7 cellular contexts compared by ENCODE assay signal in genomic region chr1:16163882-16164820, GRCh38. TPM values are rescaled to one million over a fixed set of nuclear protein-coding genes. Genes with fewer than 3 reads are reported as not detected.
DNase-seq lines count a peak whose midpoint lies in the region; ATAC-seq, FAIRE-seq and TF ChIP-seq lines count a peak whose summit lies in the region.

No MANE protein-coding gene starts in this region.

- RAD21 ChIA-PET in GM12878 (lab: Charles Lee; ENCODE audit: unreplicated experiment) = interaction anchor here (0.8 to 1.4 kb wide), 2 partner anchors 82 kb away, joined by 3 to 5 read pairs; no protein-coding TSS in a partner anchor

- POLR2A ChIA-PET in GM12878 (lab: Charles Lee) = no interaction called here

- no peak overlapping the region for H3K4me2 ChIP-seq in GM12878 (ENCODE audit: control insufficient read depth, insufficient read depth)

- H3K27me3 ChIP-seq in GM12878 (replicated peaks in 1 of 2; ENCODE audit: control insufficient read depth in 2 of 2, insufficient read depth in 2 of 2, low read length in 1 of 2) (no peaks in the 10 kb centered on the region), sigmoid colon (no peaks in the 10 kb centered on the region)

- H3K27ac ChIP-seq in GM12878 (ENCODE audit: control insufficient read depth, insufficient read depth) (no peak overlapping the region), sigmoid colon (peak overlapping the region in 1 of 4 donors; percentile 45)

- no peak overlapping the region for H2AFZ ChIP-seq in GM12878 (ENCODE audit: control insufficient read depth, low read depth, low read length)

- H3K4me3 ChIP-seq in GM12878 (no peak overlapping the region), mucosa of descending colon (no peak overlapping the region), sigmoid colon (no peak overlapping the region)

- no peaks in the 10 kb centered on the region for H3K9me3 ChIP-seq in GM12878 (replicated peaks; ENCODE audit: control insufficient read depth, insufficient read depth, low read length)
- H3K9me3 ChIP-seq in mucosa of descending colon = no peaks in the 10 kb centered on the region
- no peaks in the 10 kb centered on the region for H3K9me3 ChIP-seq in sigmoid colon

- TF ChIP-seq CTCF in GM12878 (IDR thresholded peaks at IDR 0.05 in 2 of 3, conservative IDR thresholded peaks at IDR 0.05 in 1 of 3; ENCODE audit: control insufficient read depth in 2 of 3, extremely low read depth in 1 of 3, insufficient read depth in 1 of 3, low read depth in 3 of 3, low read length in 3 of 3) (no peak), mucosa of descending colon (IDR thresholded peaks at IDR 0.05) (no peak), sigmoid colon (IDR thresholded peaks at IDR 0.05) (no peak)

- peak; percentile 86 for DNase-seq in GM03348 (ENCODE audit: low spot score)
- peak; percentile 18 for DNase-seq in NCI-H2029 treated with DMSO at 0.1 percent for 48 hours (lab: John Stamatoyannopoulos, UW)
- DNase-seq in GM12878 (ENCODE audit: low read depth, low spot score) = no peak
- peak in 1 of 3 donors; percentile 41 for DNase-seq in mucosa of descending colon
- DNase-seq in ecto neural progenitor cell (ENCODE audit: low spot score) = no peak
- no peak for DNase-seq in sigmoid colon

- H3K9ac ChIP-seq in GM12878 (ENCODE audit: control insufficient read depth, insufficient read depth, low read length) = no peak overlapping the region

- no peak for TF ChIP-seq POLR2A in GM12878 (IDR thresholded peaks at IDR 0.05; ENCODE audit: low read depth, low read length)
- TF ChIP-seq POLR2A in sigmoid colon (IDR thresholded peaks at IDR 0.05) = no peak

- H4K20me1 ChIP-seq in GM12878 (ENCODE audit: control insufficient read depth, insufficient read depth) = no peaks in the 10 kb centered on the region

- BruUV-seq in GM12878 (replicated peaks; lab: Mats Ljungman, UMichigan) = no TSS peak

- in situ Hi-C loops in GM12878 (cut with MboI) = no loop called here

- ATAC-seq in GM12878 (no peak), mucosa of descending colon (peak; percentile 32), HG03039 (IDR thresholded peaks at IDR 0.05; ENCODE audit: unreplicated experiment) (no peak)

- H3K4me1 ChIP-seq in GM12878 (ENCODE audit: control insufficient read depth, insufficient read depth, low read length) (no peaks in the 10 kb centered on the region; the same call in 1 of the 2 replicates), mucosa of descending colon (ENCODE audit: low read depth) (peaks cover 28% of the 10 kb centered on the region), sigmoid colon (peaks cover 0 to 21% (median 19%) of the 10 kb centered on the region in 4 donors)

- no peak for TF ChIP-seq EP300 in GM12878 (IDR thresholded peaks at IDR 0.05; ENCODE audit: borderline replicate concordance in 1 of 2, control insufficient read depth in 1 of 2, low read depth in 2 of 2, low read length in 2 of 2)
- peak in 1 of 4 donors; percentile 32 for TF ChIP-seq EP300 in sigmoid colon (IDR thresholded peaks at IDR 0.05)

- SMC1A ChIA-PET in GM12878 (lab: Charles Lee; ENCODE audit: uncharacterized antibody, unreplicated experiment) = no interaction called here

- no peak for TF ChIP-seq RAD21 in GM12878 (IDR thresholded peaks at IDR 0.05; ENCODE audit: insufficient read depth, low read depth, low read length)

- H3K79me2 ChIP-seq in GM12878 (ENCODE audit: control insufficient read depth, insufficient read depth, low read length) = no peaks in the 10 kb centered on the region

- CTCF ChIA-PET in GM12878 (lab: Yijun Ruan, JAX) = interaction anchor here (1.2 to 1.9 kb wide), 4 partner anchors 23 to 154 kb away, joined by 3 to 7 read pairs (median 4); no protein-coding TSS in a partner anchor

- no peak for FAIRE-seq in GM12878 (lab: Jason Lieb, UNC)

- H3K36me3 ChIP-seq in GM12878 (ENCODE audit: control insufficient read depth in 2 of 2, insufficient read depth in 2 of 2, low read length in 1 of 2) (no peaks in the 10 kb centered on the region), mucosa of descending colon (ENCODE audit: low read depth) (no peaks in the 10 kb centered on the region), sigmoid colon (no peaks in the 10 kb centered on the region)

- WGBS in GM12878 (ENCODE audit: insufficient coverage, insufficient replicate concordance, low lambda C conversion rate, missing lambda C conversion rate) = 33% methylated on average over 16 of the region's 16 CpGs
- WGBS in sigmoid colon, 2 donors = 55 to 67% methylated on average over 16 of the region's 16 CpGs

- intact Hi-C loops in GM12878 (cut with micrococcal nuclease; ENCODE audit: unreplicated experiment) (no loop called here), mucosa of descending colon (cut with DNase I, micrococcal nuclease) (no loop called here), sigmoid colon (cut with DNase I) (no loop called here)

TF ChIP-seq in GM12878, 131 proteins besides CTCF, POLR2A, EP300 and RAD21:
- TF ChIP-seq ATF7 (IDR thresholded peaks at IDR 0.05; ENCODE audit: low read depth) (peak; percentile 15; the same call in 1 of the 2 replicates), POU2F2 (IDR thresholded peaks at IDR 0.05; ENCODE audit: borderline replicate concordance, low read depth, low read length) (no peak)

RNA-seq across cellular contexts. Expression of gene EPHA2, which starts 8.3 kb away (rescaled TPM):
- not detected in 2 replicates for total RNA-seq in GM12878 (2013; cell fraction: nucleolus; rRNA removed)
- 0.16 and 0.28 TPM in 2 replicates for total RNA-seq in GM12878 (2014; rRNA removed)
- 0.05 and 0.09 TPM in 2 replicates for total RNA-seq in GM12878 (2014; rRNA removed; fragmentation: Illumina TruSeq; extraction: Trizol)
- total RNA-seq in GM12878 (2021) = 0.32 and 0.51 TPM in 2 replicates
- 0.10 TPM for polyA plus RNA-seq in GM12878 (2011; ENCODE audit: low read depth)
- polyA plus RNA-seq in GM12878 (2011; rRNA removed) = 0.06 and 0.27 TPM in 2 replicates
- polyA plus RNA-seq in GM12878 (2011; cell fraction: cytosol; rRNA removed) = 0.10 and 0.13 TPM in 2 replicates
- polyA plus RNA-seq in GM12878 (2011; cell fraction: nucleus; rRNA removed) = 0.19 and 0.29 TPM in 2 replicates
- 0.20 and 0.22 TPM in 2 replicates for polyA plus RNA-seq in GM12878 (2012)
- 0.12 and 0.24 TPM in 2 replicates for polyA plus RNA-seq in GM12878 (2014; fragmentation: Illumina TruSeq; extraction: Trizol)
- polyA plus RNA-seq in GM12878 (2014; fragmentation: Nextera tagmentation; extraction: Ambion mirVana) = not detected
- 0.04 and 0.16 TPM in 2 replicates for polyA plus RNA-seq in GM12878 (2014; rRNA removed)
- polyA plus RNA-seq in GM12878 (2016; fragmentation: Nextera tagmentation; extraction: Ambion mirVana) = under 1 TPM; 0.19 to 0.37 TPM
- polyA minus RNA-seq in GM12878 (2011; rRNA and poly(A)+ RNA removed) = 0.29 and 1.4 TPM in 2 replicates
- polyA minus RNA-seq in GM12878 (2011; cell fraction: cytosol; rRNA and poly(A)+ RNA removed) = 2.1 and 3.4 TPM in 2 replicates
- 0.60 and 1.2 TPM in 2 replicates for polyA minus RNA-seq in GM12878 (2011; cell fraction: nucleus; rRNA and poly(A)+ RNA removed)
- total RNA-seq in mucosa of descending colon = 10 to 100 TPM; 36.8 to 43.5 (median 43.5) TPM
- 1 to 10 TPM; 3.3 to 6.4 (median 4.9) TPM for total RNA-seq in sigmoid colon
- polyA plus RNA-seq in sigmoid colon = 10 to 100 TPM in 1 of 3 donors, 1 to 10 TPM in 2; 6.0 to 24.7 (median 9.9) TPM

RNA-seq across cellular contexts. Expression of gene ARHGEF19, which starts 48.3 kb away (rescaled TPM):
- 2.6 and 8.4 TPM in 2 replicates for total RNA-seq in GM12878 (2013; cell fraction: nucleolus; rRNA removed)
- total RNA-seq in GM12878 (2014; rRNA removed) (0.49 and 0.56 TPM in 2 replicates), GM12878 (2014; rRNA removed; fragmentation: Illumina TruSeq; extraction: Trizol) (0.40 and 0.60 TPM in 2 replicates), GM12878 (2021) (2.0 and 2.5 TPM in 2 replicates), mucosa of descending colon (10 to 100 TPM in 1 of 3 donors, 1 to 10 TPM in 2; 5.3 to 13.3 (median 9.0) TPM), sigmoid colon (1 to 10 TPM in 3 of 4 donors, not detected in 1; 2.5 to 4.4 (median 3.6) TPM)
- 1.9 TPM for polyA plus RNA-seq in GM12878 (2011; ENCODE audit: low read depth)
- polyA plus RNA-seq in GM12878 (2011; rRNA removed) (1.2 and 1.6 TPM in 2 replicates), GM12878 (2014; fragmentation: Illumina TruSeq; extraction: Trizol) (0.22 and 0.38 TPM in 2 replicates), GM12878 (2014; fragmentation: Nextera tagmentation; extraction: Ambion mirVana) (under 1 TPM in 1 of 2 experiments, not detected in 1; 0.15 TPM), GM12878 (2014; rRNA removed) (2.2 and 2.9 TPM in 2 replicates), GM12878 (2016; fragmentation: Nextera tagmentation; extraction: Ambion mirVana) (1 to 10 TPM in 1 of 2 experiments, under 1 TPM in 1; 0.67 to 1.2 TPM), sigmoid colon (10 to 100 TPM in 1 of 3 donors, 1 to 10 TPM in 2; 2.5 to 10.8 (median 7.2) TPM)
- polyA plus RNA-seq in GM12878 (2011; cell fraction: cytosol; rRNA removed) = 2.6 and 2.9 TPM in 2 replicates
- polyA plus RNA-seq in GM12878 (2011; cell fraction: nucleus; rRNA removed) = 9.1 and 9.5 TPM in 2 replicates
- polyA plus RNA-seq in GM12878 (2012) = 2.4 and 4.4 TPM in 2 replicates
- 0.51 and 2.5 TPM in 2 replicates for polyA minus RNA-seq in GM12878 (2011; rRNA and poly(A)+ RNA removed)
- polyA minus RNA-seq in GM12878 (2011; cell fraction: cytosol; rRNA and poly(A)+ RNA removed) = 1.7 TPM in 1 of 2 replicates, not detected in the other
- 1.6 and 2.1 TPM in 2 replicates for polyA minus RNA-seq in GM12878 (2011; cell fraction: nucleus; rRNA and poly(A)+ RNA removed)

Comparison
In these comparisons a context has a peak if more than half of its experiments do, and no peak if none do; other contexts are left out.
1. DNase-seq: peak in GM03348 (single experiment) and NCI-H2029 treated with DMSO at 0.1 percent for 48 hours (single experiment); none in GM12878 (single experiment), ecto neural progenitor cell (single experiment) and sigmoid colon (single experiment).
2. RNA of gene EPHA2, which starts 8.3 kb away (total RNA-seq): 36.8 to 43.5 TPM in mucosa of descending colon; 3.3 to 6.4 TPM in sigmoid colon and 0.05 to 0.51 TPM in GM12878; every median in the first group is over 4 times any median in the second.